Comparison of ENCODE assay signal across 10 cellular contexts in genomic region chr5:10555134-10555733, GRCh38. TPM values are rescaled to one million over a fixed set of nuclear protein-coding genes. Genes with fewer than 3 reads are reported as not detected.
DNase-seq lines count a peak whose midpoint lies in the region; ATAC-seq and TF ChIP-seq lines count a peak whose summit lies in the region.
"Had no signal": no experiment of that assay in that cellular context is flagged by ENCODE, and none has a peak within 500 bp of the region (broad histone marks: within the 10 kb centered on the region; RNA-seq: fewer than 3 reads in every experiment).

No MANE protein-coding gene starts in this region.

- intact Hi-C loops in natural killer cell (cut with micrococcal nuclease) = no loop called here
- intact Hi-C loops in spleen (cut with DNase I; ENCODE audit: low total_unique reads) = no loop called here

- TF ChIP-seq CTCF in mesothelial cell of epicardium (IDR thresholded peaks at IDR 0.05; ENCODE audit: unreplicated experiment) (no peak), natural killer cell (IDR thresholded peaks at IDR 0.05) (no peak), spleen (IDR thresholded peaks at IDR 0.05 in 8 of 11, conservative IDR thresholded peaks at IDR 0.05 in 3 of 11) (no peak)

- no peak overlapping the region for H3K27ac ChIP-seq in spleen
- H3K27ac ChIP-seq: Peyer's patch had no signal

- H3K27me3 Mint-ChIP-seq in mesothelial cell of epicardium (ENCODE audit: low read depth) = peaks cover 3% of the 10 kb centered on the region
- peaks cover 10 to 16% of the 10 kb centered on the region in 2 donors for H3K27me3 Mint-ChIP-seq in natural killer cell (ENCODE audit: low read depth in 2 of 2)

- H3K27ac Mint-ChIP-seq in mesothelial cell of epicardium = peak overlapping the region; percentile 14
- H3K27ac Mint-ChIP-seq in natural killer cell = no peak overlapping the region

- H3K9me3 ChIP-seq in MG63 = no peaks in the 10 kb centered on the region
- H3K9me3 ChIP-seq in spleen = no peaks in the 10 kb centered on the region
- H3K9me3 ChIP-seq: Peyer's patch had no signal

- ATAC-seq in natural killer cell = no peak
- ATAC-seq: GM12878 had no signal

- H3K4me1 ChIP-seq in spleen = peaks cover 11 to 71% (median 47%) of the 10 kb centered on the region in 6 donors
- H3K4me1 ChIP-seq: Peyer's patch had no signal

- H3K4me1 Mint-ChIP-seq in mesothelial cell of epicardium (peaks cover 49% of the 10 kb centered on the region), natural killer cell (peaks cover 18 to 34% of the 10 kb centered on the region in 2 donors)

- H3K9me3 Mint-ChIP-seq in mesothelial cell of epicardium (no peaks in the 10 kb centered on the region), natural killer cell (no peaks in the 10 kb centered on the region)

- no peaks in the 10 kb centered on the region for H3K36me3 ChIP-seq in MG63
- no peaks in the 10 kb centered on the region for H3K36me3 ChIP-seq in spleen
- H3K36me3 ChIP-seq: Peyer's patch had no signal

- H3K4me3 Mint-ChIP-seq in mesothelial cell of epicardium (no peak overlapping the region), natural killer cell (no peak overlapping the region)

- DNase-seq in DMS153 (lab: John Stamatoyannopoulos, UW) (peak; percentile 80), MG63 (peak; percentile 98), astrocyte of the hippocampus (ENCODE audit: low read depth, low spot score) (peak; percentile 95), mesothelial cell of epicardium (ENCODE audit: low spot score in 2 of 2, unreplicated experiment in 2 of 2) (peak in 1 of 2 experiments; percentile 50), natural killer cell (no peak), CD1c-positive myeloid dendritic cell (ENCODE audit: extremely low spot score) (no peak), spleen (no peak)
- DNase-seq: activated CD8-positive, alpha-beta memory T cell treated with anti-CD3 and anti-CD28 coated beads, Interleukin-2, amount 50 U/mL, for 4 hours had no signal

- H3K27me3 ChIP-seq in MG63 = no peaks in the 10 kb centered on the region
- H3K27me3 ChIP-seq in spleen (replicated peaks in 1 of 7) = no peaks in the 10 kb centered on the region
- H3K27me3 ChIP-seq: Peyer's patch had no signal

- no peak for TF ChIP-seq POLR2A in spleen (IDR thresholded peaks at IDR 0.05)

- 61 to 76% (median 64%) methylated on average over 10 of the region's 10 CpGs for WGBS in spleen, 5 donors

- H3K36me3 Mint-ChIP-seq in mesothelial cell of epicardium (no peaks in the 10 kb centered on the region), natural killer cell (no peaks in the 10 kb centered on the region)

- H3K4me3 ChIP-seq in MG63 = no peak overlapping the region
- H3K4me3 ChIP-seq in spleen = no peak overlapping the region
- H3K4me3 ChIP-seq: GM12878, Peyer's patch had no signal

RNA-seq across cellular contexts. Expression of gene ANKRD33B, which starts 8.6 kb away (rescaled TPM):
- total RNA-seq in MG63 (2014; rRNA removed; shearing (Covaris generic); ENCODE audit: low replicate concordance) = 9.6 and 10.4 TPM in 2 replicates
- total RNA-seq in mesothelial cell of epicardium (3.2 to 3.8 TPM (median 3.5 TPM) in 3 replicates), natural killer cell (1 to 10 TPM; 2.4 to 4.3 (median 3.9) TPM), spleen (10 to 100 TPM; 20.7 to 37.8 (median 26.7) TPM)
- polyA plus RNA-seq in spleen = 1 to 10 TPM; 2.0 to 5.3 (median 2.4) TPM

Comparison
In these comparisons a context has a peak if more than half of its experiments do, and no peak if none do; other contexts are left out.
1. DNase-seq: peak in DMS153 (single experiment), MG63 (single experiment) and astrocyte of the hippocampus (single experiment); none in natural killer cell (single experiment), CD1c-positive myeloid dendritic cell (single experiment) and spleen (single experiment).